1 cellular context compared by ENCODE assay signal in genomic region chr13:62627226-62627625, GRCh38.
TF ChIP-seq lines count a peak whose summit lies in the region.

No MANE protein-coding gene starts in this region.

TF ChIP-seq in A549, 52 proteins besides CTCF, POLR2A, EP300 and RAD21 (continued from another document):
- no peak for TF ChIP-seq HMGXB4 (CRISPR knock-in tag; IDR thresholded peaks at IDR 0.05; ENCODE audit: borderline replicate concordance)
- no peak for TF ChIP-seq BCL3 (IDR thresholded peaks at IDR 0.05)
- TF ChIP-seq HOXA7 (CRISPR knock-in tag; IDR thresholded peaks at IDR 0.05) = no peak
- TF ChIP-seq NFE2L2 (conservative IDR thresholded peaks at IDR 0.05; ENCODE audit: low read length) = no peak
- TF ChIP-seq PBX3 (IDR thresholded peaks at IDR 0.05) = no peak
- TF ChIP-seq EHF (CRISPR knock-in tag; IDR thresholded peaks at IDR 0.05) = no peak
- no peak for TF ChIP-seq FOXS1 (CRISPR knock-in tag; IDR thresholded peaks at IDR 0.05)
- TF ChIP-seq CBX8 (IDR thresholded peaks at IDR 0.05) = no peak
- TF ChIP-seq TFCP2L1 (CRISPR knock-in tag; IDR thresholded peaks at IDR 0.05) = no peak
- no peak for TF ChIP-seq TP53 (CRISPR knock-in tag; IDR thresholded peaks at IDR 0.05)
- no peak for TF ChIP-seq ESRRA (IDR thresholded peaks at IDR 0.05; ENCODE audit: borderline replicate concordance, low read length)
- TF ChIP-seq HOXB5 (CRISPR knock-in tag; IDR thresholded peaks at IDR 0.05) = no peak
